ENCODE assay signal across 9 cellular contexts in the genomic region with DNA sequence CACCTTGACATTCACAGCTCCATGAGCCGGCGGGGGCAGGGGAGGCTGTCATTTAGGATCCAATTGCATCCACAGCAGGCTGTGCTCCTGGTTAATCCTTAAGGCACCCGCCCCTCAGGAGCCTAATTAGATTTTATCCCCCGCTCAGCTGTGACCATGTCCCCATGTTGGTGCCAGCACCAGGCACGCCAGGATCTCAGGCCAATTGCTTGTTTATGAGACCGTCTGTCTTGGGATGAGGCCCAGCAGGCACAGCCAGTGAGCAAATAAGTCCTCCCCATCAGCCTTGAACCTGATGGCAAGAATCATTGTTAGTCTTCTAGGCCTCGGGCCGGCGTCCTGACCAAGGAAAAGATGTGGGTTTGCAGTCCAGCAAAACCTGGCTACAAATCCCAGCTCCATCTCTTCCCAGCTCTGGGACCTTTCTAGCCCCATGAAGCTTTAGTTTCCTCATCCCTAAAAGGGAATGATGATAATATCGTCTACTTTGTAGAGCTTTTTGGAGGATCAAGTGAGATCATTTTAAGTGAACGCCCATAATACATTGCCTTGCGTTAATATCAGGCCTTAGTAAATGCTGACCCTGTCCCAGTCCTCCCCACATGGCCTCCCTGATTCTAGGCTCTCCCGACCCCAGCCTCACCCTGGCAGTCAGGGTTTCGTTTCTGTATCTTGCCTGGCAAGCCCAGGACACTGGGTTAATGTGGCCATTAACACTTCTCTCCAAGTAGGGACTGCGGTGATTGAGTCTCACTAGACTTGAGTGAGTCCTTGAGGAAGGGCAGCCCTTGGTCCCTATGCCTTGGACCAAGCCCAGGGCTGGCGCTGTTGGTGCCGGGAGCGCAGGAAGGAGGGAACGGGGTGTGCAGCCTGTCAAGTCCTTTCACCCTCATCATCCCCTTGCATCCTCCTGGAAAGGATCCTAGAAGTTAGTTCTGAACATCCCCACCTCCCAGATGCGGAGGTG. TPM values are rescaled to one million over a fixed set of nuclear protein-coding genes. Genes with fewer than 3 reads are reported as not detected.
DNase-seq lines count a peak whose midpoint lies in the region; ATAC-seq and TF ChIP-seq lines count a peak whose summit lies in the region.
"Had no signal": no experiment of that assay in that cellular context is flagged by ENCODE, and none has a peak within 500 bp of the region (broad histone marks: within the 10 kb centered on the region; RNA-seq: fewer than 3 reads in every experiment).

No MANE protein-coding gene starts in this region.

- H3K4me2 ChIP-seq in PC-9: no peak overlapping the region

- peaks cover 0 to 43% (median 20%) of the 10 kb centered on the region in 9 donors for H3K4me1 ChIP-seq in heart right ventricle
- H3K4me1 ChIP-seq in PC-9 (replicated peaks; ENCODE audit: insufficient read depth): no peaks in the 10 kb centered on the region

- H3K27me3 ChIP-seq in heart right ventricle (no peaks in the 10 kb centered on the region), PC-9 (ENCODE audit: insufficient read depth, low read depth) (peaks cover 84% of the 10 kb centered on the region), brain microvascular endothelial cell (replicated peaks) (peaks cover 40% of the 10 kb centered on the region)

- TF ChIP-seq CTCF in VCaP (conservative IDR thresholded peaks at IDR 0.05) (no peak), heart right ventricle (IDR thresholded peaks at IDR 0.05) (no peak), PC-9 (conservative IDR thresholded peaks at IDR 0.05) (no peak), brain microvascular endothelial cell (IDR thresholded peaks at IDR 0.05; ENCODE audit: low read depth, low read length, missing control alignments) (no peak)

- peak overlapping the region; percentile 41 for H3K27ac ChIP-seq in VCaP
- peak overlapping the region in 9 of 10 donors; percentile 17 to 68 (median 42) for H3K27ac ChIP-seq in heart right ventricle
- H3K27ac ChIP-seq in PC-9: no peak overlapping the region
- H3K27ac ChIP-seq in brain microvascular endothelial cell: no peak overlapping the region

- in situ Hi-C loops in G401 (cut with HindIII; ENCODE audit: low sequenced_read_pairs) (loop anchor here (5.0 to 10.0 kb wide), 3 partner anchors 41 to 269 kb away; a partner anchor contains a TSS), brain microvascular endothelial cell (cut with HindIII; ENCODE audit: low pct_ligation_motif_present, low sequenced_read_pairs) (no loop called here)

- peak; percentile 99 for DNase-seq in G401 (ENCODE audit: low spot score)
- DNase-seq in heart right ventricle: no peak
- DNase-seq in posterior cingulate gyrus: peak in 9 of 10 donors; percentile 11 to 88 (median 47)
- DNase-seq in PC-9: no peak
- no peak for DNase-seq in brain microvascular endothelial cell
- no peak for DNase-seq in hepatic stellate cell (ENCODE audit: low spot score)
- DNase-seq in RPMI8226: no peak
- DNase-seq: T1000 had no signal

- H4K20me1 ChIP-seq in PC-9 (ENCODE audit: insufficient read depth): no peaks in the 10 kb centered on the region

- H3K9me3 ChIP-seq in heart right ventricle (peaks cover 0 to 3% (median 0%) of the 10 kb centered on the region in 11 donors), PC-9 (ENCODE audit: insufficient read depth, low read depth) (no peaks in the 10 kb centered on the region)

- CTCF ChIA-PET in PC-9 (lab: Charles Lee): no interaction called here

- peak; percentile 26 to 72 (median 64) for ATAC-seq in heart right ventricle

- intact Hi-C loops in heart right ventricle (cut with DNase I) (loop anchor here in 9 of 10 donors (1.0 to 10.0 kb wide), 9 partner anchors 109 to 271 kb away; a partner anchor contains a TSS), posterior cingulate gyrus (cut with DNase I) (loop anchor here (1.0 to 5.0 kb wide), 2 partner anchors 166 to 272 kb away; a partner anchor contains a TSS), PC-9 (cut with micrococcal nuclease; ENCODE audit: unreplicated experiment) (loop anchor here (5.0 to 10.0 kb wide), 2 partner anchors 169 to 271 kb away; a partner anchor contains a TSS)

- H3K4me3 ChIP-seq in heart right ventricle: no peak overlapping the region
- no peak overlapping the region for H3K4me3 ChIP-seq in PC-9
- H3K4me3 ChIP-seq in brain microvascular endothelial cell (ENCODE audit: low read depth, low read length): no peak overlapping the region

- H3F3A ChIP-seq in PC-9 (ENCODE audit: insufficient read depth, low read depth): no peaks in the 10 kb centered on the region

- no peaks in the 10 kb centered on the region for H3K9me2 ChIP-seq in PC-9 (ENCODE audit: insufficient read depth)

- no TSS peak for BruUV-seq in PC-9 (replicated peaks; lab: Mats Ljungman, UMichigan)

- 50 to 57% methylated on average over 20 of the region's 20 CpGs for WGBS in heart right ventricle, 2 donors

- H3K36me3 ChIP-seq in heart right ventricle: peaks cover 0 to 15% (median 3%) of the 10 kb centered on the region in 9 donors
- no peaks in the 10 kb centered on the region for H3K36me3 ChIP-seq in PC-9 (ENCODE audit: low read depth)
- H3K36me3 ChIP-seq in brain microvascular endothelial cell (replicated peaks): no peaks in the 10 kb centered on the region

- POLR2A ChIA-PET in PC-9 (lab: Charles Lee; ENCODE audit: unreplicated experiment): no interaction called here

- no peaks in the 10 kb centered on the region for H3K79me2 ChIP-seq in PC-9 (ENCODE audit: low read depth)

- H2AFZ ChIP-seq in PC-9: no peak overlapping the region

RNA-seq across cellular contexts. Expression of a gene that starts 57.1 kb away (rescaled TPM):
- total RNA-seq in G401 (2014; rRNA removed; shearing (Covaris generic)): 136 and 146 TPM in 2 replicates
- 10 to 100 TPM; 22.8 to 89.4 (median 32.7) TPM for total RNA-seq in heart right ventricle
- 10 to 100 TPM; 26.9 to 56.5 TPM for polyA plus RNA-seq in heart right ventricle
- total RNA-seq in PC-9 (2021): 0.46 and 1.1 TPM in 2 replicates

Comparison
In these comparisons a context has a peak if more than half of its experiments do, and no peak if none do; other contexts are left out.
1. DNase-seq: peak in G401 (single experiment) and posterior cingulate gyrus (9 of 10); none in heart right ventricle (0 of 2), PC-9 (0 of 2), brain microvascular endothelial cell (single experiment), hepatic stellate cell (single experiment) and RPMI8226 (single experiment).
2. H3K27ac ChIP-seq: peak in VCaP (single experiment) and heart right ventricle (9 of 10); none in PC-9 (single experiment) and brain microvascular endothelial cell (single experiment).
3. RNA of a gene that starts 57.1 kb away (total RNA-seq): 136 to 146 TPM in G401 and 22.8 to 89.4 TPM in heart right ventricle; 0.46 to 1.1 TPM in PC-9; every median in the first group is over 10 times any median in the second.